ENCODE assay signal across 1 cellular context in genomic region chr14:90500665-90501370, GRCh38.
TF ChIP-seq lines count a peak whose summit lies in the region.

No MANE protein-coding gene starts in this region.

TF ChIP-seq in HepG2, 621 proteins besides CTCF, POLR2A, EP300 and RAD21 (continued from another document):
- TF ChIP-seq, protein P1, sequence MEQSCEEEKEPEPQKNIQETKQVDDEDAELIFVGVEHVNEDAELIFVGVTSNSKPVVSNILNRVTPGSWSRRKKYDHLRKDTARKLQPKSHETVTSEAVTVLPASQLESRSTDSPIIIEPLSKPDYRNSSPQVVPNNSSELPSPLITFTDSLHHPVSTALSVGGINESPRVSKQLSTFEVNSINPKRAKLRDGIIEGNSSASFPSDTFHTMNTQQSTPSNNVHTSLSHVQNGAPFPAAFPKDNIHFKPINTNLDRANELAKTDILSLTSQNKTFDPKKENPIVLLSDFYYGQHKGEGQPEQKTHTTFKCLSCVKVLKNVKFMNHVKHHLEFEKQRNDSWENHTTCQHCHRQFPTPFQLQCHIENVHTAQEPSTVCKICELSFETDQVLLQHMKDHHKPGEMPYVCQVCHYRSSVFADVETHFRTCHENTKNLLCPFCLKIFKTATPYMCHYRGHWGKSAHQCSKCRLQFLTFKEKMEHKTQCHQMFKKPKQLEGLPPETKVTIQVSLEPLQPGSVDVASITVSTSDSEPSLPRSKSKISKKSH (CRISPR knock-in tag; IDR thresholded peaks at IDR 0.05; ENCODE audit: borderline replicate concordance) = 0 out of 2 replicates have a peak, but pooled peaks have one; percentile 46
- TF ChIP-seq POGZ (CRISPR knock-in tag; IDR thresholded peaks at IDR 0.05) (0 out of 2 replicates have a peak, but pooled peaks have one; percentile 54), ZNF441 (CRISPR knock-in tag; IDR thresholded peaks at IDR 0.05; ENCODE audit: borderline replicate concordance) (0 out of 2 replicates have a peak, but pooled peaks have one; percentile 12)
- TF ChIP-seq, protein P2, sequence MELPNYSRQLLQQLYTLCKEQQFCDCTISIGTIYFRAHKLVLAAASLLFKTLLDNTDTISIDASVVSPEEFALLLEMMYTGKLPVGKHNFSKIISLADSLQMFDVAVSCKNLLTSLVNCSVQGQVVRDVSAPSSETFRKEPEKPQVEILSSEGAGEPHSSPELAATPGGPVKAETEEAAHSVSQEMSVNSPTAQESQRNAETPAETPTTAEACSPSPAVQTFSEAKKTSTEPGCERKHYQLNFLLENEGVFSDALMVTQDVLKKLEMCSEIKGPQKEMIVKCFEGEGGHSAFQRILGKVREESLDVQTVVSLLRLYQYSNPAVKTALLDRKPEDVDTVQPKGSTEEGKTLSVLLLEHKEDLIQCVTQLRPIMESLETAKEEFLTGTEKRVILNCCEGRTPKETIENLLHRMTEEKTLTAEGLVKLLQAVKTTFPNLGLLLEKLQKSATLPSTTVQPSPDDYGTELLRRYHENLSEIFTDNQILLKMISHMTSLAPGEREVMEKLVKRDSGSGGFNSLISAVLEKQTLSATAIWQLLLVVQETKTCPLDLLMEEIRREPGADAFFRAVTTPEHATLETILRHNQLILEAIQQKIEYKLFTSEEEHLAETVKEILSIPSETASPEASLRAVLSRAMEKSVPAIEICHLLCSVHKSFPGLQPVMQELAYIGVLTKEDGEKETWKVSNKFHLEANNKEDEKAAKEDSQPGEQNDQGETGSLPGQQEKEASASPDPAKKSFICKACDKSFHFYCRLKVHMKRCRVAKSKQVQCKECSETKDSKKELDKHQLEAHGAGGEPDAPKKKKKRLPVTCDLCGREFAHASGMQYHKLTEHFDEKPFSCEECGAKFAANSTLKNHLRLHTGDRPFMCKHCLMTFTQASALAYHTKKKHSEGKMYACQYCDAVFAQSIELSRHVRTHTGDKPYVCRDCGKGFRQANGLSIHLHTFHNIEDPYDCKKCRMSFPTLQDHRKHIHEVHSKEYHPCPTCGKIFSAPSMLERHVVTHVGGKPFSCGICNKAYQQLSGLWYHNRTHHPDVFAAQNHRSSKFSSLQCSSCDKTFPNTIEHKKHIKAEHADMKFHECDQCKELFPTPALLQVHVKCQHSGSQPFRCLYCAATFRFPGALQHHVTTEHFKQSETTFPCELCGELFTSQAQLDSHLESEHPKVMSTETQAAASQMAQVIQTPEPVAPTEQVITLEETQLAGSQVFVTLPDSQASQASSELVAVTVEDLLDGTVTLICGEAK (IDR thresholded peaks at IDR 0.05) = peak; percentile 75
- TF ChIP-seq, protein P2 (CRISPR knock-in tag; IDR thresholded peaks at IDR 0.05) = 0 out of 2 replicates have a peak, but pooled peaks have one; percentile 47
TF ChIP-seq in HepG2: peak in this region for 90.
